Comparison of ENCODE assay signal across 20 cellular contexts in the genomic region with DNA sequence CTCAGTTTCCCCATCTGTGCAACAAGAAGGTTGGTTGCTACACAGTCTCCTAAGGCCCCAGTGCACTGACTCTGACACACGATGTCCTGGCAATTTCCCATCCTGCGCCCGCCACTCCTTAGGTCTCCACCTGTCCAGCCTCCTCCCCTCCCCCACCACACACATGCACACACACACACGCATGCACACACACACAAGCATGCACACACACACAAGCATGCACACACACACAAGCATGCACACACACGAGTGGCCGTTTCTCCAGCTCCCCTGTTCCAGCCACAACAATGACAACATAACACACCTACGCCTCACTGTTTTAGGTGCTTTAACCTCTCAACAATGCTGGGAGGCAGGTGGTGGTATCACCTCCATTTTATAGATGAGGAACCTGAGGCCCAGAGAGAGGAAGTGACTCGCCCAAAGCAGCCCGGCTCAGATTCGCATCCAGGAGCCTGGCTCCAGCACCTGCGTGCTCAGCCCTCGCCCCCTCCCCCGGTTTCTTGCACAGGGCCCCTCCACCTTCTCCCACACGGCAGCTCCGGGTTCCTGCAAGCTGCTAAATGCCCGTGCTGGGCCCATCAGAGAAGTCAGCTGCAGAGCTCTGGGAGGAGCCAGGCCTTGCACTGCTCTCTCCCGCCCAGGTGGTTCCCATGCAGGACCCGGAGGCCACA. TPM values are rescaled to one million over a fixed set of nuclear protein-coding genes. Genes with fewer than 3 reads are reported as not detected.
DNase-seq lines count a peak whose midpoint lies in the region; ATAC-seq and TF ChIP-seq lines count a peak whose summit lies in the region.
"Had no signal": no experiment of that assay in that cellular context is flagged by ENCODE, and none has a peak within 500 bp of the region (broad histone marks: within the 10 kb centered on the region; RNA-seq: fewer than 3 reads in every experiment).

No MANE protein-coding gene starts in this region.

- no peak for DNase-seq in activated naive CD8-positive, alpha-beta T cell treated with anti-CD3 and anti-CD28 coated beads, Interleukin-2, amount 50 U/mL, for 24 hours
- DNase-seq in Panc1 (ENCODE audit: low read depth, low spot score) (no peak), immature natural killer cell (no peak), NOMO-1 treated with dmso at 0.1 percent for 144 hours (lab: John Stamatoyannopoulos, UW; ENCODE audit: unreplicated experiment) (no peak), 8988T (no peak), MCF 10A (ENCODE audit: unreplicated experiment) (no peak), GM20000 (ENCODE audit: low spot score) (no peak)
- DNase-seq: DMS79 treated with DMSO at 0.1 percent for 48 hours; erythroblast; GM23248; islet precursor cell; NCI-H1436; NCI-H345; ovary; stimulated activated CD4-positive, alpha-beta T cell treated with anti-CD3 and anti-CD28 coated beads, Interleukin-4, amount 100 ng/mL, for 4 hours; upper lobe of right lung; WERI-Rb-1 had no signal

- no peaks in the 10 kb centered on the region for H3K9me3 ChIP-seq in Panc1 (ENCODE audit: control insufficient read depth, insufficient read depth, low read depth, low read length)
- H3K9me3 ChIP-seq: ovary, upper lobe of right lung had no signal

- intact Hi-C loops in Panc1 (cut with micrococcal nuclease; ENCODE audit: unreplicated experiment), result no loop called here
- intact Hi-C loops in MCF 10A (cut with micrococcal nuclease), result no loop called here

- CTCF ChIA-PET in Panc1 (lab: Charles Lee) (interaction anchor here (1.2 kb wide), 1 partner anchor 12 kb away, joined by 3 read pairs; no protein-coding TSS in a partner anchor), MCF 10A (lab: Yijun Ruan, JAX) (interaction anchor here (1.1 kb wide), 1 partner anchor 35 kb away, joined by 3 read pairs; no protein-coding TSS in a partner anchor)

- no peaks in the 10 kb centered on the region for H3K27me3 ChIP-seq in Panc1 (ENCODE audit: control insufficient read depth, insufficient read depth, low read length)
- H3K27me3 ChIP-seq: ovary, upper lobe of right lung had no signal

- in situ Hi-C loops in Panc1 (cut with HindIII; ENCODE audit: low pct_unique_long_range_greater_than_20kb, low sequenced_read_pairs), result no loop called here

- no peak overlapping the region for H3K4me3 Mint-ChIP-seq in activated naive CD8-positive, alpha-beta T cell
- H3K4me3 Mint-ChIP-seq in activated naive CD8-positive, alpha-beta T cell treated with anti-CD3 and anti-CD28 coated beads, Interleukin-2, amount 50 U/mL, for 24 hours, result no peak overlapping the region
- H3K4me3 Mint-ChIP-seq in immature natural killer cell, result no peak overlapping the region
- H3K4me3 Mint-ChIP-seq in MCF 10A (ENCODE audit: unreplicated experiment), result no peak overlapping the region
- H3K4me3 Mint-ChIP-seq: mesothelial cell of epicardium had no signal

- H3K27ac ChIP-seq in Panc1 (ENCODE audit: low read length), result no peak overlapping the region
- H3K27ac ChIP-seq: GM23248, ovary, SK-N-MC, upper lobe of right lung, WERI-Rb-1 had no signal

- H3K36me3 ChIP-seq in Panc1 (ENCODE audit: control insufficient read depth, insufficient read depth, low read length), result no peaks in the 10 kb centered on the region
- H3K36me3 ChIP-seq: ovary, WERI-Rb-1 had no signal

- peaks cover 4% of the 10 kb centered on the region; the same call in 1 of the 2 replicates for H3K4me1 ChIP-seq in Panc1 (ENCODE audit: control insufficient read depth, insufficient read depth, low read length)

- no peaks in the 10 kb centered on the region for H3K9me3 Mint-ChIP-seq in activated naive CD8-positive, alpha-beta T cell (ENCODE audit: low read depth)
- no peaks in the 10 kb centered on the region for H3K9me3 Mint-ChIP-seq in activated naive CD8-positive, alpha-beta T cell treated with anti-CD3 and anti-CD28 coated beads, Interleukin-2, amount 50 U/mL, for 24 hours
- H3K9me3 Mint-ChIP-seq in immature natural killer cell (peaks cover 0 to 1% (median 0%) of the 10 kb centered on the region in 6 donors), MCF 10A (ENCODE audit: unreplicated experiment) (no peaks in the 10 kb centered on the region)
- H3K9me3 Mint-ChIP-seq: mesothelial cell of epicardium had no signal

- peak overlapping the region; percentile 70 for H3K27ac Mint-ChIP-seq in activated naive CD8-positive, alpha-beta T cell
- H3K27ac Mint-ChIP-seq in activated naive CD8-positive, alpha-beta T cell treated with anti-CD3 and anti-CD28 coated beads, Interleukin-2, amount 50 U/mL, for 24 hours, result no peak overlapping the region
- peak overlapping the region in 4 of 6 donors; percentile 55 to 74 (median 61) for H3K27ac Mint-ChIP-seq in immature natural killer cell
- H3K27ac Mint-ChIP-seq in MCF 10A (ENCODE audit: low read depth, unreplicated experiment), result no peak overlapping the region
- H3K27ac Mint-ChIP-seq: mesothelial cell of epicardium had no signal

- H3K27me3 Mint-ChIP-seq in activated naive CD8-positive, alpha-beta T cell, result no peaks in the 10 kb centered on the region
- H3K27me3 Mint-ChIP-seq in activated naive CD8-positive, alpha-beta T cell treated with anti-CD3 and anti-CD28 coated beads, Interleukin-2, amount 50 U/mL, for 24 hours, result no peaks in the 10 kb centered on the region
- H3K27me3 Mint-ChIP-seq in immature natural killer cell (ENCODE audit: low read depth in 3 of 3) (peaks cover 0 to 2% (median 2%) of the 10 kb centered on the region in 3 donors), MCF 10A (ENCODE audit: insufficient read depth, unreplicated experiment) (no peaks in the 10 kb centered on the region)

- BruUV-seq in Panc1 (replicated peaks; lab: Mats Ljungman, UMichigan), result no TSS peak
- BruUV-seq in MCF 10A (replicated peaks; lab: Mats Ljungman, UMichigan), result no TSS peak

- peaks cover 14% of the 10 kb centered on the region for H3K36me3 Mint-ChIP-seq in activated naive CD8-positive, alpha-beta T cell
- peaks cover 12% of the 10 kb centered on the region for H3K36me3 Mint-ChIP-seq in activated naive CD8-positive, alpha-beta T cell treated with anti-CD3 and anti-CD28 coated beads, Interleukin-2, amount 50 U/mL, for 24 hours (ENCODE audit: low read depth)
- H3K36me3 Mint-ChIP-seq in immature natural killer cell (peaks cover 15 to 43% (median 26%) of the 10 kb centered on the region in 3 donors), MCF 10A (ENCODE audit: insufficient read depth, unreplicated experiment) (no peaks in the 10 kb centered on the region)
- H3K36me3 Mint-ChIP-seq: mesothelial cell of epicardium had no signal

- no peak for ATAC-seq in activated naive CD8-positive, alpha-beta T cell treated with anti-CD3 and anti-CD28 coated beads, Interleukin-2, amount 50 U/mL, for 24 hours
- ATAC-seq in Panc1, result 0 out of 2 replicates have a peak, but pooled peaks have one; percentile 15
- ATAC-seq: upper lobe of right lung had no signal

- POLR2A ChIA-PET in Panc1 (lab: Charles Lee), result no interaction called here
- POLR2A ChIA-PET in MCF 10A (lab: Yijun Ruan, JAX), result no interaction called here

- H3K4me3 ChIP-seq in Panc1 (ENCODE audit: low read depth in 2 of 2, low read length in 2 of 2), result no peak overlapping the region
- H3K4me3 ChIP-seq: GM23248, ovary, SK-N-MC, upper lobe of right lung had no signal

- TF ChIP-seq CTCF in Panc1 (IDR thresholded peaks at IDR 0.05) (no peak), MCF 10A (IDR thresholded peaks at IDR 0.05; ENCODE audit: unreplicated experiment) (no peak), GM20000 (IDR thresholded peaks at IDR 0.05; ENCODE audit: extremely low read depth, missing control alignments) (no peak)

- peaks cover 50% of the 10 kb centered on the region for H3K4me1 Mint-ChIP-seq in activated naive CD8-positive, alpha-beta T cell (ENCODE audit: low read depth)
- H3K4me1 Mint-ChIP-seq in activated naive CD8-positive, alpha-beta T cell treated with anti-CD3 and anti-CD28 coated beads, Interleukin-2, amount 50 U/mL, for 24 hours, result peaks cover 41% of the 10 kb centered on the region
- H3K4me1 Mint-ChIP-seq in immature natural killer cell (peaks cover 61 to 69% of the 10 kb centered on the region in 2 donors), MCF 10A (ENCODE audit: insufficient read depth, unreplicated experiment) (peaks cover 5% of the 10 kb centered on the region)
- H3K4me1 Mint-ChIP-seq: mesothelial cell of epicardium had no signal

RNA-seq across cellular contexts. Expression of a gene that starts 13.0 kb away (rescaled TPM):
- 1.3 TPM for total RNA-seq in Panc1 (2021; ENCODE audit: unreplicated experiment)
- polyA plus RNA-seq in Panc1 (2012; ENCODE audit: insufficient read length), result 1.6 TPM
- 10 to 100 TPM; 42.5 to 95.4 (median 54.1) TPM for polyA plus RNA-seq in immature natural killer cell
- 0.22 TPM in 1 of 2 replicates, not detected in the other for total RNA-seq in MCF 10A (2022)
- total RNA-seq: GM23248, mesothelial cell of epicardium had no signal
- polyA plus RNA-seq: GM23248 had no signal

RNA-seq across cellular contexts. Expression of a gene that starts 51.3 kb away (rescaled TPM):
- total RNA-seq in Panc1 (2021; ENCODE audit: unreplicated experiment) (1.5 TPM), MCF 10A (2022) (42.4 and 52.6 TPM in 2 replicates)
- polyA plus RNA-seq in Panc1 (2012; ENCODE audit: insufficient read length), result 0.55 TPM
- polyA plus RNA-seq in immature natural killer cell, result 1,000 to 10,000 TPM in 2 of 3 donors, 100 to 1,000 TPM in 1; 962 to 1,843 (median 1,262) TPM

Comparison
In these comparisons a context has a peak if more than half of its experiments do, and no peak if none do; other contexts are left out.
1. H3K27ac Mint-ChIP-seq: peak in activated naive CD8-positive, alpha-beta T cell (single experiment) and immature natural killer cell (4 of 6); none in activated naive CD8-positive, alpha-beta T cell treated with anti-CD3 and anti-CD28 coated beads, Interleukin-2, amount 50 U/mL, for 24 hours (single experiment) and MCF 10A (single experiment).
2. RNA of a gene that starts 51.3 kb away (total RNA-seq): 42.4 to 52.6 TPM in MCF 10A; 1.5 TPM in Panc1 (single experiment); every median in the first group is over 10 times any median in the second.